ENCODE assay signal across 24 cellular contexts in genomic region chrX:113919387-113919786, GRCh38.
"Had no signal": no experiment of that assay in that cellular context is flagged by ENCODE, and none has a peak within 500 bp of the region (broad histone marks: within the 10 kb centered on the region; RNA-seq: fewer than 3 reads in every experiment).

No MANE protein-coding gene starts in this region.

- H3K9me3 ChIP-seq: ascending aorta had no signal

- H3K36me3 ChIP-seq: ascending aorta had no signal

- DNase-seq: activated CD4-positive, alpha-beta T cell treated with anti-CD3 and anti-CD28 coated beads for 4 hours; activated CD8-positive, alpha-beta memory T cell treated with anti-CD3 and anti-CD28 coated beads, Interleukin-2, amount 50 U/mL, for 4 hours; activated CD8-positive, alpha-beta T cell treated with anti-CD3 and anti-CD28 coated beads for 36 hours; activated gamma-delta T cell treated with Interleukin-2 at 50 U/mL for 16 hours; activated T-cell treated with anti-CD3 and anti-CD28 coated beads, Interleukin-2, amount 50 U/mL, for 72 hours; Karpas-422; NCI-H1105 treated with DMSO at 0.1 percent for 48 hours; NCI-H146; NCI-H187 treated with DMSO at 0.1 percent for 48 hours; NCI-H2081 treated with DMSO at 0.1 percent for 48 hours; NCI-H2171; NCI-H226; NCI-H510A; NCI-H82; NK-92 treated with Interleukin-12 subunit alpha and Interleukin-12 subunit beta, amount 100 ng/mL, for 24 hours; PC-3; SHP77 treated with DMSO at 0.1 percent for 48 hours had no signal

- H3K9me3 Mint-ChIP-seq: activated CD8-positive, alpha-beta T cell treated with anti-CD3 and anti-CD28 coated beads for 36 hours; activated naive CD4-positive, alpha-beta T cell treated with anti-CD3 and anti-CD28 coated beads, Interleukin-2, amount 50 U/mL, for 24 hours; activated T-cell treated with anti-CD3 and anti-CD28 coated beads, Interleukin-2, amount 50 U/mL, for 72 hours; T-helper 1 cell treated with Interleukin-12 subunit alpha and Interleukin-12 subunit beta and Interleukin-4 antibody, amounts not matched to agents 30 μg/mL and 1 μg/mL, for 36 hours had no signal

- H3K27me3 ChIP-seq: ascending aorta had no signal

- H3K27me3 Mint-ChIP-seq: activated CD8-positive, alpha-beta T cell treated with anti-CD3 and anti-CD28 coated beads for 36 hours; activated naive CD4-positive, alpha-beta T cell treated with anti-CD3 and anti-CD28 coated beads, Interleukin-2, amount 50 U/mL, for 24 hours; central memory CD8-positive, alpha-beta T cell had no signal

- H3K4me3 Mint-ChIP-seq: activated CD8-positive, alpha-beta T cell treated with anti-CD3 and anti-CD28 coated beads for 36 hours; activated naive CD4-positive, alpha-beta T cell treated with anti-CD3 and anti-CD28 coated beads, Interleukin-2, amount 50 U/mL, for 24 hours; activated T-cell treated with anti-CD3 and anti-CD28 coated beads, Interleukin-2, amount 50 U/mL, for 72 hours; brain; central memory CD8-positive, alpha-beta T cell; T-helper 1 cell treated with Interleukin-12 subunit alpha and Interleukin-12 subunit beta and Interleukin-4 antibody, amounts not matched to agents 30 μg/mL and 1 μg/mL, for 36 hours had no signal

- H3K4me1 Mint-ChIP-seq: activated naive CD4-positive, alpha-beta T cell treated with anti-CD3 and anti-CD28 coated beads, Interleukin-2, amount 50 U/mL, for 24 hours; brain; central memory CD8-positive, alpha-beta T cell had no signal

- H3K27ac Mint-ChIP-seq: activated CD8-positive, alpha-beta T cell treated with anti-CD3 and anti-CD28 coated beads for 36 hours; activated naive CD4-positive, alpha-beta T cell treated with anti-CD3 and anti-CD28 coated beads, Interleukin-2, amount 50 U/mL, for 24 hours; activated T-cell treated with anti-CD3 and anti-CD28 coated beads, Interleukin-2, amount 50 U/mL, for 72 hours; activated T-helper 2 cell treated with anti-CD3 and anti-CD28 coated beads, Interferon-gamma antibody, Interleukin-2, Interleukin-4, amounts not matched to agents 10 μg/mL and 5 μg/mL and 100 μg/mL, durations not matched to agents 14 hours and 24 hours and 36 hours; brain; T-helper 1 cell treated with Interleukin-12 subunit alpha and Interleukin-12 subunit beta and Interleukin-4 antibody, amounts not matched to agents 30 μg/mL and 1 μg/mL, for 36 hours had no signal

- H3K36me3 Mint-ChIP-seq: activated naive CD4-positive, alpha-beta T cell treated with anti-CD3 and anti-CD28 coated beads, Interleukin-2, amount 50 U/mL, for 24 hours; brain had no signal

- ATAC-seq: activated CD4-positive, CD25-positive, alpha-beta regulatory T cell treated with anti-CD3 and anti-CD28 coated beads, Interleukin-2, amount 50 U/mL, for 24 hours; activated CD8-positive, alpha-beta T cell treated with anti-CD3 and anti-CD28 coated beads for 36 hours; activated T-cell treated with anti-CD3 and anti-CD28 coated beads, Interleukin-2, amount 50 U/mL, for 72 hours; PC-3 had no signal

- H3K4me3 ChIP-seq: ascending aorta had no signal

- H3K27ac ChIP-seq: ascending aorta had no signal

- H3K4me1 ChIP-seq: ascending aorta had no signal
